ENCODE assay signal across 1 cellular context in genomic region chr9:2215941-2216441, GRCh38.
TF ChIP-seq lines count a peak whose summit lies in the region.

No MANE protein-coding gene starts in this region.

TF ChIP-seq in H1, 55 proteins besides CTCF, POLR2A, EP300 and RAD21 (continued from another document):
- TF ChIP-seq, protein P1, sequence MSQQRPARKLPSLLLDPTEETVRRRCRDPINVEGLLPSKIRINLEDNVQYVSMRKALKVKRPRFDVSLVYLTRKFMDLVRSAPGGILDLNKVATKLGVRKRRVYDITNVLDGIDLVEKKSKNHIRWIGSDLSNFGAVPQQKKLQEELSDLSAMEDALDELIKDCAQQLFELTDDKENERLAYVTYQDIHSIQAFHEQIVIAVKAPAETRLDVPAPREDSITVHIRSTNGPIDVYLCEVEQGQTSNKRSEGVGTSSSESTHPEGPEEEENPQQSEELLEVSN (IDR thresholded peaks at IDR 0.05): no peak
- no peak for TF ChIP-seq ASH2L (IDR thresholded peaks at IDR 0.05; ENCODE audit: low read length)
- TF ChIP-seq JUN (IDR thresholded peaks at IDR 0.05; ENCODE audit: low read depth, low read length): no peak
- no peak for TF ChIP-seq HDAC2 (IDR thresholded peaks at IDR 0.05; ENCODE audit: borderline replicate concordance in 1 of 2, low read depth in 2 of 2, low read length in 2 of 2)
- no peak for TF ChIP-seq CTBP2 (IDR thresholded peaks at IDR 0.05; ENCODE audit: borderline replicate concordance, insufficient read depth, insufficient read length, low read length)
- no peak for TF ChIP-seq SP4 (IDR thresholded peaks at IDR 0.05; ENCODE audit: low read length)
